20 cellular contexts compared by ENCODE assay signal in genomic region chr16:57866529-57866918, GRCh38.
"Had no signal": no experiment of that assay in that cellular context is flagged by ENCODE, and none has a peak within 500 bp of the region (broad histone marks: within the 10 kb centered on the region; RNA-seq: fewer than 3 reads in every experiment).

No MANE protein-coding gene starts in this region.

- H3K36me3 ChIP-seq: colonic mucosa, lower lobe of right lung, right lobe of liver, tibial nerve, uterus had no signal

- H3K27ac ChIP-seq: colonic mucosa, lower lobe of right lung, psoas muscle, right lobe of liver, tibial nerve, uterus had no signal

- H3K4me1 ChIP-seq: colonic mucosa, lower lobe of right lung, uterus had no signal

- FAIRE-seq: frontal cortex had no signal

- DNase-seq: activated B cell treated with CpG ODN at 0.5 μM for 24 hours; activated CD4-positive, alpha-beta T cell treated with anti-CD3 and anti-CD28 coated beads for 48 hours; activated CD8-positive, alpha-beta T cell treated with anti-CD3 and anti-CD28 coated beads for 36 hours; activated gamma-delta T cell; activated T-cell treated with anti-CD3 and anti-CD28 coated beads, Interleukin-2, amount 50 U/mL, for 4 hours; caudate nucleus; colonic mucosa; head of caudate nucleus; immature natural killer cell; left cardiac atrium; lower lobe of right lung; midbrain; psoas muscle; right lobe of liver; stimulated activated naive CD8-positive, alpha-beta T cell treated with anti-CD3 and anti-CD28 coated beads, Interleukin-15, amount 100 ng/mL, for 72 hours; T-helper 2 cell; uterus had no signal

- H3K4me3 ChIP-seq: colonic mucosa, lower lobe of right lung, psoas muscle, right lobe of liver, tibial nerve, uterus had no signal

- H3K9me3 ChIP-seq: colonic mucosa, lower lobe of right lung, psoas muscle, right lobe of liver, tibial nerve, uterus had no signal

- H3K27me3 ChIP-seq: colonic mucosa, right lobe of liver, tibial nerve, uterus had no signal

- ATAC-seq: activated CD8-positive, alpha-beta T cell treated with anti-CD3 and anti-CD28 coated beads for 36 hours; activated naive CD4-positive, alpha-beta T cell treated with anti-CD3 and anti-CD28 coated beads, Interleukin-2, amount 50 U/mL, for 72 hours; activated T-cell treated with anti-CD3 and anti-CD28 coated beads, Interleukin-2, amount 50 U/mL, for 4 hours; left cardiac atrium; lower lobe of right lung; psoas muscle; right lobe of liver; stimulated activated naive CD8-positive, alpha-beta T cell treated with anti-CD3 and anti-CD28 coated beads, Interleukin-15, amount 100 ng/mL, for 72 hours had no signal
